15 cellular contexts compared by ENCODE assay signal in genomic region chr16:31356566-31357323, GRCh38. TPM values are rescaled to one million over a fixed set of nuclear protein-coding genes. Genes with fewer than 3 reads are reported as not detected.
DNase-seq lines count a peak whose midpoint lies in the region; ATAC-seq, FAIRE-seq and TF ChIP-seq lines count a peak whose summit lies in the region.
"Had no signal": no experiment of that assay in that cellular context is flagged by ENCODE, and none has a peak within 500 bp of the region (broad histone marks: within the 10 kb centered on the region; RNA-seq: fewer than 3 reads in every experiment).

No MANE protein-coding gene starts in this region.

- no peak for TF ChIP-seq POLR2A in A549 (IDR thresholded peaks at IDR 0.05; ENCODE audit: low read length)

- H3K27me3 Mint-ChIP-seq in nephron progenitor cell (ENCODE audit: low read depth, poor library complexity), result peaks cover 28% of the 10 kb centered on the region

- H3K4me1 Mint-ChIP-seq in nephron progenitor cell, result peaks cover 15% of the 10 kb centered on the region

- TF ChIP-seq EP300 in A549 (IDR thresholded peaks at IDR 0.05), result no peak

- no peaks in the 10 kb centered on the region for H4K20me1 ChIP-seq in DND-41 (ENCODE audit: insufficient read depth, low read length)

- no peak overlapping the region for H3K4me2 ChIP-seq in A549
- H3K4me2 ChIP-seq in DND-41 (ENCODE audit: insufficient read depth, low read length), result no peak overlapping the region

- FAIRE-seq in A549 (lab: Jason Lieb, UNC), result no peak

- CTCF ChIA-PET in A549 (lab: Yijun Ruan, JAX), result interaction anchor here (0.7 to 2.3 kb wide), 2 partner anchors 26 to 215 kb away, joined by 3 to 7 read pairs; no protein-coding TSS in a partner anchor

- H3K9me3 ChIP-seq in A549, result no peaks in the 10 kb centered on the region
- H3K9me3 ChIP-seq in DND-41 (ENCODE audit: insufficient read depth, low read length, severe bottlenecking), result no peaks in the 10 kb centered on the region

- no peak overlapping the region for H3K4me3 ChIP-seq in A549
- no peak overlapping the region for H3K4me3 ChIP-seq in DND-41 (ENCODE audit: low read depth in 1 of 2, low read length in 2 of 2)

- no peak overlapping the region for H3K4me3 Mint-ChIP-seq in nephron progenitor cell
- H3K4me3 Mint-ChIP-seq: CD4-positive, alpha-beta memory T cell; T-cell had no signal

- H3K27me3 ChIP-seq in DND-41 (ENCODE audit: insufficient read depth, low read length, poor library complexity), result no peaks in the 10 kb centered on the region

- ATAC-seq in A549 (no peak), DND-41 (ENCODE audit: insufficient read depth, low read depth) (no peak), HG02970 (IDR thresholded peaks at IDR 0.05; ENCODE audit: low FRiP score, unreplicated experiment) (no peak)
- ATAC-seq: T-cell had no signal

- POLR2A ChIA-PET in A549 (lab: Yijun Ruan, JAX), result no interaction called here

- TF ChIP-seq RAD21 in A549 (conservative IDR thresholded peaks at IDR 0.05 in 1 of 2, IDR thresholded peaks at IDR 0.05 in 1 of 2), result no peak

- no peaks in the 10 kb centered on the region for H3K9me3 Mint-ChIP-seq in nephron progenitor cell
- H3K9me3 Mint-ChIP-seq: CD4-positive, alpha-beta memory T cell; T-cell had no signal

- H3K9ac ChIP-seq in DND-41 (ENCODE audit: low read depth, low read length), result no peak overlapping the region

- H3K4me1 ChIP-seq in A549 (peaks cover 12% of the 10 kb centered on the region), DND-41 (ENCODE audit: insufficient read depth, low read length) (no peaks in the 10 kb centered on the region)

- H3K27ac ChIP-seq in A549 (no peak overlapping the region), DND-41 (ENCODE audit: low read length) (no peak overlapping the region)

- H3K27ac Mint-ChIP-seq in nephron progenitor cell, result no peak overlapping the region

- no peak for TF ChIP-seq CTCF in A549 (IDR thresholded peaks at IDR 0.05)
- TF ChIP-seq CTCF in DND-41 (IDR thresholded peaks at IDR 0.05; ENCODE audit: borderline replicate concordance, extremely low read depth, low read length, poor library complexity, severe bottlenecking), result peak; percentile 14
- no peak for TF ChIP-seq CTCF in nephron progenitor cell (IDR thresholded peaks at IDR 0.05)

- no peaks in the 10 kb centered on the region for H3K79me2 ChIP-seq in DND-41 (ENCODE audit: insufficient read depth, low read length)

- H2AFZ ChIP-seq in DND-41 (ENCODE audit: low read depth, low read length), result no peak overlapping the region

- DNase-seq in A549 (ENCODE audit: low read depth in 1 of 2, low spot score in 1 of 2) (no peak), DND-41 (no peak), ecto neural progenitor cell (ENCODE audit: low spot score) (peak; percentile 58), nephron progenitor cell (peak; percentile 20), SIG-M5 (lab: John Stamatoyannopoulos, UW) (no peak), NCI-H2227 (lab: John Stamatoyannopoulos, UW; ENCODE audit: unreplicated experiment) (no peak), AML-193 (lab: John Stamatoyannopoulos, UW) (no peak)
- DNase-seq: activated CD4-positive, alpha-beta T cell treated with anti-CD3 and anti-CD28 coated beads, Interleukin-2, amount 50 U/mL, for 4 hours; CD4-positive, alpha-beta memory T cell; dermis blood vessel endothelial cell; GF-D8; NCI-H2171 treated with DMSO at 0.1 percent for 48 hours; stimulated activated naive CD4-positive, alpha-beta T cell; T-cell had no signal

- WGBS in A549 (ENCODE audit: missing lambda C conversion rate), result 68% methylated on average over 18 of the region's 28 CpGs

- no peaks in the 10 kb centered on the region for H3K36me3 ChIP-seq in DND-41 (ENCODE audit: insufficient read depth, low read length)

- no peaks in the 10 kb centered on the region for H3K36me3 Mint-ChIP-seq in nephron progenitor cell (ENCODE audit: low read depth)
- H3K36me3 Mint-ChIP-seq: CD4-positive, alpha-beta memory T cell; T-cell had no signal

TF ChIP-seq in A549, 52 proteins besides CTCF, POLR2A, EP300 and RAD21:
- TF ChIP-seq EHF (CRISPR knock-in tag; IDR thresholded peaks at IDR 0.05) (no peak), FOSL2 (IDR thresholded peaks at IDR 0.05) (no peak), FOSL2 (CRISPR knock-in tag; IDR thresholded peaks at IDR 0.05) (0 out of 2 replicates have a peak, but pooled peaks have one; percentile 3), REST (IDR thresholded peaks at IDR 0.05) (no peak), MAX (IDR thresholded peaks at IDR 0.05) (no peak), NPAS2 (CRISPR knock-in tag; IDR thresholded peaks at IDR 0.05; ENCODE audit: borderline replicate concordance) (no peak)

RNA-seq across cellular contexts. Expression of gene ITGAX, which starts 1.8 kb away (rescaled TPM):
- polyA plus RNA-seq in A549 (2011; rRNA removed) (0.87 and 1.4 TPM in 2 replicates), A549 (2017; fragmentation: RNase III; extraction: RNeasy Plus Mini Kit Qiagen cat#74134 plus additional on column Dnase treatment) (0.35 to 0.79 TPM (median 0.49 TPM) in 3 replicates)
- polyA plus RNA-seq in A549 (2012; cell fraction: cytosol; rRNA removed), result 0.36 and 0.45 TPM in 2 replicates
- 1.2 TPM in 2 replicates for polyA plus RNA-seq in A549 (2012; cell fraction: nucleus; rRNA removed)
- polyA minus RNA-seq in A549 (2011; rRNA and poly(A)+ RNA removed), result 1.1 and 1.3 TPM in 2 replicates

RNA-seq across cellular contexts. Expression of gene ITGAD, which starts 36.4 kb away (rescaled TPM):
- not detected in 2 replicates for polyA plus RNA-seq in A549 (2011; rRNA removed)
- 0.01 TPM in 1 of 2 replicates, not detected in the other for polyA plus RNA-seq in A549 (2012; cell fraction: cytosol; rRNA removed)
- polyA plus RNA-seq in A549 (2012; cell fraction: nucleus; rRNA removed), result not detected in 2 replicates
- polyA plus RNA-seq in A549 (2017; fragmentation: RNase III; extraction: RNeasy Plus Mini Kit Qiagen cat#74134 plus additional on column Dnase treatment), result not detected in 3 replicates
- polyA minus RNA-seq in A549 (2011; rRNA and poly(A)+ RNA removed), result not detected in 2 replicates

Comparison
In these comparisons a context has a peak if more than half of its experiments do, and no peak if none do; other contexts are left out.
1. DNase-seq: peak in ecto neural progenitor cell (single experiment) and nephron progenitor cell (single experiment); none in A549 (0 of 2), DND-41 (single experiment), SIG-M5 (single experiment), NCI-H2227 (single experiment) and AML-193 (0 of 2).